8 cellular contexts compared by ENCODE assay signal in genomic region chr10:29618341-29619171, GRCh38. TPM values are rescaled to one million over a fixed set of nuclear protein-coding genes. Genes with fewer than 3 reads are reported as not detected.
DNase-seq lines count a peak whose midpoint lies in the region; ATAC-seq and TF ChIP-seq lines count a peak whose summit lies in the region.

No MANE protein-coding gene starts in this region.

- no peaks in the 10 kb centered on the region for H3K9me3 ChIP-seq in left lung
- no peaks in the 10 kb centered on the region for H3K9me3 ChIP-seq in testis

- H3K27ac ChIP-seq in left lung: peak overlapping the region; percentile 60 to 70
- peak overlapping the region; percentile 47 to 75 for H3K27ac ChIP-seq in testis

- peak; percentile 48 for DNase-seq in NCI-H1092 treated with DMSO at 0.1 percent for 48 hours (lab: John Stamatoyannopoulos, UW)
- DNase-seq in NCI-H1092 (lab: John Stamatoyannopoulos, UW): no peak
- peak; percentile 13 for DNase-seq in cerebellar cortex (ENCODE audit: low spot score)
- peak; percentile 76 to 81 for DNase-seq in left lung
- DNase-seq in testis: no peak
- no peak for DNase-seq in NCI-H748 treated with DMSO at 0.1 percent for 48 hours (lab: John Stamatoyannopoulos, UW)
- DNase-seq in iPS-NIHi7 (ENCODE audit: extremely low spot score): no peak
- no peak for DNase-seq in NCI-H2029 treated with DMSO at 0.1 percent for 48 hours (lab: John Stamatoyannopoulos, UW)

- ATAC-seq in left lung: peak; percentile 89

- peaks cover 27 to 31% of the 10 kb centered on the region in 2 donors for H3K4me1 ChIP-seq in left lung
- peaks cover 34% of the 10 kb centered on the region for H3K4me1 ChIP-seq in testis

- H3K36me3 ChIP-seq in left lung (no peaks in the 10 kb centered on the region), testis (ENCODE audit: low read depth, missing control alignments) (no peaks in the 10 kb centered on the region)

- WGBS in testis, 2 donors: 58 to 72% methylated on average over 14 of the region's 14 CpGs

- H3K4me3 ChIP-seq in left lung (no peak overlapping the region), testis (no peak overlapping the region)

- intact Hi-C loops in left lung (cut with DNase I) (no loop called here), testis (cut with DNase I; ENCODE audit: low total_unique reads) (no loop called here)

- no peak for TF ChIP-seq CTCF in left lung (IDR thresholded peaks at IDR 0.05)
- TF ChIP-seq CTCF in testis (IDR thresholded peaks at IDR 0.05): no peak

- TF ChIP-seq POLR2A in testis (IDR thresholded peaks at IDR 0.05): no peak

- H3K27me3 ChIP-seq in left lung: no peaks in the 10 kb centered on the region
- H3K27me3 ChIP-seq in testis: no peaks in the 10 kb centered on the region

RNA-seq across cellular contexts. Expression of gene SVIL, which starts 16.2 kb away (rescaled TPM):
- total RNA-seq in left lung (100 to 1,000 TPM in 1 of 2 donors, 10 to 100 TPM in 1; 73.7 to 103 TPM), testis (10 to 100 TPM; 63.1 to 67.6 TPM)
- polyA plus RNA-seq in testis (ENCODE audit: insufficient read depth, low read depth, low replicate concordance): 44.7 TPM

Comparison
In these comparisons a context has a peak if more than half of its experiments do, and no peak if none do; other contexts are left out.
1. DNase-seq: peak in NCI-H1092 treated with DMSO at 0.1 percent for 48 hours (single experiment), cerebellar cortex (single experiment) and left lung (2 of 2); none in NCI-H1092 (single experiment), testis (single experiment), NCI-H748 treated with DMSO at 0.1 percent for 48 hours (single experiment), iPS-NIHi7 (single experiment) and NCI-H2029 treated with DMSO at 0.1 percent for 48 hours (single experiment).